Comparison of ENCODE assay signal across 12 cellular contexts in genomic region chr13:41459754-41460111, GRCh38. TPM values are rescaled to one million over a fixed set of nuclear protein-coding genes. Genes with fewer than 3 reads are reported as not detected.
A peak's percentile ranks its signal among the peaks of the same experiment; 100 is the strongest.
DNase-seq lines count a peak whose midpoint lies in the region; ATAC-seq and TF ChIP-seq lines count a peak whose summit lies in the region.
"Had no signal": no experiment of that assay in that cellular context is flagged by ENCODE, and none has a peak within 500 bp of the region (broad histone marks: within the 10 kb centered on the region; RNA-seq: fewer than 3 reads in every experiment).

No MANE protein-coding gene starts in this region.

- intact Hi-C loops in CD4-positive, alpha-beta memory T cell (cut with micrococcal nuclease) = loop anchor here (1.0 to 5.0 kb wide), 8 partner anchors 43 to 651 kb away; partner anchors contain the start of genes DGKH and WBP4
- intact Hi-C loops in OCI-LY7 (cut with micrococcal nuclease; ENCODE audit: unreplicated experiment) (loop anchor here (1.0 to 10.0 kb wide), 9 partner anchors 49 to 815 kb away; partner anchors contain the start of genes AKAP11 and WBP4), PC-9 (cut with micrococcal nuclease; ENCODE audit: unreplicated experiment) (loop anchor here (2.0 kb wide), 1 partner anchor 193 kb away; no protein-coding TSS in a partner anchor)

- H3K79me2 ChIP-seq in OCI-LY7 (ENCODE audit: insufficient read depth, low read depth, low read length) = peaks cover 70% of the 10 kb centered on the region
- no peaks in the 10 kb centered on the region for H3K79me2 ChIP-seq in parathyroid adenoma
- no peaks in the 10 kb centered on the region for H3K79me2 ChIP-seq in PC-9 (ENCODE audit: low read depth)

- no peak overlapping the region for H3K9ac ChIP-seq in endocrine pancreas (ENCODE audit: control insufficient read depth, insufficient read depth, low read length)
- H3K9ac ChIP-seq in parathyroid adenoma = no peak overlapping the region

- H3K9me3 Mint-ChIP-seq in CD4-positive, alpha-beta memory T cell = peaks cover 0 to 12% (median 0%) of the 10 kb centered on the region in 8 donors

- H3K4me1 Mint-ChIP-seq in CD4-positive, alpha-beta memory T cell = peaks cover 53 to 80% (median 67%) of the 10 kb centered on the region in 4 donors

- H3K36me3 ChIP-seq in CD4-positive, alpha-beta memory T cell (ENCODE audit: insufficient read depth, low read length) = peaks cover 5% of the 10 kb centered on the region
- peaks cover 66% of the 10 kb centered on the region for H3K36me3 ChIP-seq in OCI-LY7 (ENCODE audit: insufficient read depth, low read length)
- H3K36me3 ChIP-seq in endocrine pancreas (ENCODE audit: control insufficient read depth, insufficient read depth, low read length) = no peaks in the 10 kb centered on the region
- H3K36me3 ChIP-seq in parathyroid adenoma (ENCODE audit: control insufficient read depth, insufficient read depth, low read length) = no peaks in the 10 kb centered on the region
- no peaks in the 10 kb centered on the region for H3K36me3 ChIP-seq in PC-9 (ENCODE audit: low read depth)
- H3K36me3 ChIP-seq: HAP-1 had no signal

- peak overlapping the region; percentile 93 for H3K27ac ChIP-seq in CD4-positive, alpha-beta memory T cell (ENCODE audit: low read depth, low read length)
- H3K27ac ChIP-seq in OCI-LY7 (ENCODE audit: low read depth, low read length, poor library complexity, severe bottlenecking) (peak overlapping the region; percentile 95), parathyroid adenoma (no peak overlapping the region), PC-9 (no peak overlapping the region)

- H4K20me1 ChIP-seq in OCI-LY7 (ENCODE audit: insufficient read depth, low read length) = peaks cover 5% of the 10 kb centered on the region; the same call in 1 of the 2 replicates
- H4K20me1 ChIP-seq in PC-9 (ENCODE audit: insufficient read depth) = no peaks in the 10 kb centered on the region

- H3K27ac Mint-ChIP-seq in CD4-positive, alpha-beta memory T cell = peak overlapping the region; percentile 93 to 99 (median 97)

- peaks cover 8% of the 10 kb centered on the region; the same call in 1 of the 2 replicates for H3F3A ChIP-seq in PC-9 (ENCODE audit: insufficient read depth, low read depth)

- no peaks in the 10 kb centered on the region for H3K9me3 ChIP-seq in CD4-positive, alpha-beta memory T cell (ENCODE audit: control insufficient read depth in 1 of 2, low read length in 2 of 2)
- H3K9me3 ChIP-seq in OCI-LY7 (ENCODE audit: low read length) (no peaks in the 10 kb centered on the region), endocrine pancreas (ENCODE audit: control insufficient read depth, low read length) (no peaks in the 10 kb centered on the region), parathyroid adenoma (ENCODE audit: control insufficient read depth, low read length) (no peaks in the 10 kb centered on the region), PC-9 (ENCODE audit: insufficient read depth, low read depth) (no peaks in the 10 kb centered on the region)
- H3K9me3 ChIP-seq: HAP-1 had no signal

- peak overlapping the region; percentile 90 to 99 (median 94) for H3K4me3 Mint-ChIP-seq in CD4-positive, alpha-beta memory T cell

- TF ChIP-seq CTCF in OCI-LY7 (conservative IDR thresholded peaks at IDR 0.05; ENCODE audit: low read length) (0 out of 2 replicates have a peak, but pooled peaks have one; percentile 22), parathyroid adenoma (IDR thresholded peaks at IDR 0.05) (no peak), PC-9 (conservative IDR thresholded peaks at IDR 0.05) (no peak)

- no TSS peak for BruUV-seq in OCI-LY7 (replicated peaks; lab: Mats Ljungman, UMichigan)
- no TSS peak for BruUV-seq in PC-9 (replicated peaks; lab: Mats Ljungman, UMichigan)

- POLR2A ChIA-PET in CD4-positive, alpha-beta memory T cell (lab: Charles Lee; ENCODE audit: partially characterized antibody) = interaction anchor here (0.6 to 5.7 kb wide), 18 partner anchors 9 to 204 kb away, joined by 3 to 82 read pairs (median 7); no protein-coding TSS in a partner anchor
- POLR2A ChIA-PET in OCI-LY7 (lab: Charles Lee) = interaction anchor here (0.6 to 5.1 kb wide), 21 partner anchors 11 to 815 kb away, joined by 3 to 82 read pairs (median 4); partner anchors contain the start of gene WBP4
- POLR2A ChIA-PET in PC-9 (lab: Charles Lee; ENCODE audit: unreplicated experiment) = interaction anchor here (0.6 to 0.7 kb wide), 2 partner anchors 16 to 80 kb away, joined by 3 to 4 read pairs; no protein-coding TSS in a partner anchor

- peak overlapping the region; percentile 61 to 99 for H3K4me3 ChIP-seq in CD4-positive, alpha-beta memory T cell (ENCODE audit: low read length in 2 of 2)
- H3K4me3 ChIP-seq in OCI-LY7 (ENCODE audit: low read depth, low read length, poor library complexity, severe bottlenecking) (peak overlapping the region; percentile 85), endocrine pancreas (ENCODE audit: control insufficient read depth, insufficient read depth, low read length) (peak overlapping the region; percentile 35), parathyroid adenoma (ENCODE audit: low read depth, low read length) (peak overlapping the region; percentile 38), PC-9 (no peak overlapping the region)
- H3K4me3 ChIP-seq: HAP-1 had no signal

- no peaks in the 10 kb centered on the region for H3K9me2 ChIP-seq in OCI-LY7 (ENCODE audit: insufficient read depth, low read length)
- no peaks in the 10 kb centered on the region for H3K9me2 ChIP-seq in PC-9 (ENCODE audit: insufficient read depth)

- peak in 2 of 5 donors; percentile 40 to 45 for DNase-seq in CD4-positive, alpha-beta memory T cell
- peak; percentile 58 for DNase-seq in OCI-LY7 (ENCODE audit: low spot score)
- no peak for DNase-seq in islet precursor cell
- DNase-seq in PC-9 = no peak
- DNase-seq in effector CD8-positive, alpha-beta T cell (lab: John Stamatoyannopoulos, UW) = no peak
- DNase-seq: DMS53, NCI-H1930 had no signal

- peaks cover 44 to 51% of the 10 kb centered on the region in 2 donors for H3K36me3 Mint-ChIP-seq in CD4-positive, alpha-beta memory T cell

- H3K4me2 ChIP-seq in OCI-LY7 (ENCODE audit: low read length) (peak overlapping the region; percentile 94), parathyroid adenoma (ENCODE audit: low read length) (no peak overlapping the region), PC-9 (no peak overlapping the region)

- CTCF ChIA-PET in CD4-positive, alpha-beta memory T cell (lab: Charles Lee; ENCODE audit: partially characterized antibody) = interaction anchor here (0.8 to 5.0 kb wide), 29 partner anchors 10 to 651 kb away, joined by 3 to 82 read pairs (median 6); no protein-coding TSS in a partner anchor
- CTCF ChIA-PET in OCI-LY7 (lab: Charles Lee; ENCODE audit: unreplicated experiment) = interaction anchor here (1.0 to 3.1 kb wide), 7 partner anchors 34 to 193 kb away, joined by 3 to 24 read pairs (median 4); no protein-coding TSS in a partner anchor
- CTCF ChIA-PET in PC-9 (lab: Charles Lee) = interaction anchor here (0.8 kb wide), 1 partner anchor 151 kb away, joined by 5 read pairs; no protein-coding TSS in a partner anchor

- H2AFZ ChIP-seq in OCI-LY7 (ENCODE audit: low read length) = no peak overlapping the region
- no peak overlapping the region for H2AFZ ChIP-seq in parathyroid adenoma
- no peak overlapping the region for H2AFZ ChIP-seq in PC-9

- H3K27me3 ChIP-seq in CD4-positive, alpha-beta memory T cell (ENCODE audit: insufficient read depth, low read length) = no peaks in the 10 kb centered on the region
- H3K27me3 ChIP-seq in endocrine pancreas (ENCODE audit: control insufficient read depth, insufficient read depth, low read length) (no peaks in the 10 kb centered on the region), parathyroid adenoma (ENCODE audit: control insufficient read depth, insufficient read depth, low read length) (no peaks in the 10 kb centered on the region), PC-9 (ENCODE audit: insufficient read depth, low read depth) (peaks cover 14% of the 10 kb centered on the region; the same call in 1 of the 2 replicates)

- peaks cover 64% of the 10 kb centered on the region for H3K4me1 ChIP-seq in CD4-positive, alpha-beta memory T cell (ENCODE audit: insufficient read depth, low read length)
- H3K4me1 ChIP-seq in OCI-LY7 (ENCODE audit: insufficient read depth, low read length, poor library complexity, severe bottlenecking) (peaks cover 54% of the 10 kb centered on the region), endocrine pancreas (ENCODE audit: control insufficient read depth, insufficient read depth, low read length) (no peaks in the 10 kb centered on the region), parathyroid adenoma (no peaks in the 10 kb centered on the region), PC-9 (replicated peaks; ENCODE audit: insufficient read depth) (0 out of 2 replicates have a peak, but pooled peaks cover 5% of the 10 kb centered on the region)

- ATAC-seq in HG02610 (IDR thresholded peaks at IDR 0.05; ENCODE audit: unreplicated experiment) = no peak
- ATAC-seq: sciatic nerve had no signal

- H3K27me3 Mint-ChIP-seq in CD4-positive, alpha-beta memory T cell = peaks cover 0 to 3% of the 10 kb centered on the region in 2 donors

RNA-seq across cellular contexts. Expression of gene RGCC, which starts 2.4 kb away (rescaled TPM):
- 100 to 1,000 TPM; 146 to 154 TPM for total RNA-seq in CD4-positive, alpha-beta memory T cell
- polyA plus RNA-seq in CD4-positive, alpha-beta memory T cell = 100 to 1,000 TPM; 137 to 156 TPM
- 219 and 274 TPM in 2 replicates for total RNA-seq in OCI-LY7 (2014; rRNA removed; shearing (Covaris generic))
- total RNA-seq in OCI-LY7 (2022) (89.5 and 101 TPM in 2 replicates), PC-9 (2021) (3.4 and 4.8 TPM in 2 replicates)

Comparison
In these comparisons a context has a peak if more than half of its experiments do, and no peak if none do; other contexts are left out.
1. H3K27ac ChIP-seq: peak in CD4-positive, alpha-beta memory T cell (single experiment) and OCI-LY7 (single experiment); none in parathyroid adenoma (single experiment) and PC-9 (single experiment).
2. RNA of gene RGCC, which starts 2.4 kb away (total RNA-seq): 89.5 to 274 TPM in OCI-LY7 and 146 to 154 TPM in CD4-positive, alpha-beta memory T cell; 3.4 to 4.8 TPM in PC-9; every median in the first group is over 10 times any median in the second.